ENCODE assay signal across 12 cellular contexts in the genomic region with DNA sequence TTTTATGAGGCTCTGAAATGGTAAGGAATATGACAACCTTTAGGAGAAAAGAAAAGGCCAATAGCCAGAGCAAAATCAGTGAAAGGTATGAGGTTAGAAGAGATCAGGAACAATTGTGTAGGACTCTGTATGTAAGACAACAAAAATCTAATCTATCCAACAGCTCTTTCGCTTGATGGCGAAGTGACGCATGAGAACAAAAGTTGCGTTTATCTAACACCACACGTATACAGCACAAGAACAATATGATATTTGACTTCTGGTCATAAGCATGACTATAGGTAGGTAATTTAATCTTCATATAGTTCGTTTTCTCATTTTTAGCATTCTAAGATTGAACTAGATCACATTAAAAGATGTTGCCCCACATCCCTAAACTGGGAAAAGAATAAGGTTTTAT. TPM values are rescaled to one million over a fixed set of nuclear protein-coding genes. Genes with fewer than 3 reads are reported as not detected.
A peak's percentile ranks its signal among the peaks of the same experiment; 100 is the strongest.
DNase-seq lines count a peak whose midpoint lies in the region; ATAC-seq and TF ChIP-seq lines count a peak whose summit lies in the region.
"Had no signal": no experiment of that assay in that cellular context is flagged by ENCODE, and none has a peak within 500 bp of the region (broad histone marks: within the 10 kb centered on the region; RNA-seq: fewer than 3 reads in every experiment).

No MANE protein-coding gene starts in this region.

- H3K79me2 ChIP-seq in OCI-LY1 (ENCODE audit: insufficient read depth, low read length): peaks cover 58% of the 10 kb centered on the region

- ATAC-seq in left ventricle myocardium superior: no peak
- no peak for ATAC-seq in activated naive CD8-positive, alpha-beta T cell treated with anti-CD3 and anti-CD28 coated beads, Interleukin-2, amount 50 U/mL, for 24 hours
- ATAC-seq in HG03342 (IDR thresholded peaks at IDR 0.05; ENCODE audit: unreplicated experiment): no peak

- H3K9me3 ChIP-seq in left ventricle myocardium inferior (replicated peaks): no peaks in the 10 kb centered on the region
- H3K9me3 ChIP-seq in OCI-LY1 (ENCODE audit: low read length): no peaks in the 10 kb centered on the region

- H3K36me3 ChIP-seq in left ventricle myocardium inferior: no peaks in the 10 kb centered on the region
- H3K36me3 ChIP-seq in OCI-LY1 (ENCODE audit: insufficient read depth, low read length): 0 out of 2 replicates have a peak, but pooled peaks cover 8% of the 10 kb centered on the region

- no peak for TF ChIP-seq CTCF in left ventricle myocardium inferior (IDR thresholded peaks at IDR 0.05; ENCODE audit: borderline replicate concordance)
- no peak for TF ChIP-seq CTCF in OCI-LY1 (IDR thresholded peaks at IDR 0.05; ENCODE audit: low read length)

- peak overlapping the region; percentile 77 for H3K4me2 ChIP-seq in OCI-LY1 (ENCODE audit: low read length)

- peak overlapping the region; percentile 78 for H3K4me3 Mint-ChIP-seq in activated naive CD8-positive, alpha-beta T cell treated with anti-CD3 and anti-CD28 coated beads, Interleukin-2, amount 50 U/mL, for 24 hours

- H3K27ac Mint-ChIP-seq in activated naive CD8-positive, alpha-beta T cell treated with anti-CD3 and anti-CD28 coated beads, Interleukin-2, amount 50 U/mL, for 24 hours: peak overlapping the region; percentile 86

- peak overlapping the region; percentile 85 for H3K9ac ChIP-seq in OCI-LY1 (ENCODE audit: low read length)

- H3K4me1 ChIP-seq in left ventricle myocardium inferior: no peaks in the 10 kb centered on the region
- peaks cover 61% of the 10 kb centered on the region for H3K4me1 ChIP-seq in OCI-LY1 (ENCODE audit: insufficient read depth, low read length, severe bottlenecking)

- no peaks in the 10 kb centered on the region for H4K20me1 ChIP-seq in OCI-LY1 (ENCODE audit: insufficient read depth, low read length)

- intact Hi-C loops in left ventricle myocardium inferior (cut with micrococcal nuclease): no loop called here
- intact Hi-C loops in left ventricle myocardium superior (cut with micrococcal nuclease): no loop called here

- DNase-seq in left ventricle myocardium inferior (no peak), left ventricle myocardium superior (no peak), NCI-H1694 treated with DMSO at 0.1 percent for 48 hours (lab: John Stamatoyannopoulos, UW) (no peak), islet precursor cell (no peak), inferior parietal cortex (ENCODE audit: extremely low spot score) (no peak)
- DNase-seq in activated naive CD8-positive, alpha-beta T cell treated with anti-CD3 and anti-CD28 coated beads, Interleukin-2, amount 50 U/mL, for 24 hours: no peak
- DNase-seq: NCI-H1436 treated with DMSO at 0.1 percent for 48 hours had no signal

- H3K27ac ChIP-seq in left ventricle myocardium inferior (replicated peaks) (peak overlapping the region; percentile 13), OCI-LY1 (ENCODE audit: low read depth, low read length, poor library complexity, severe bottlenecking) (peak overlapping the region; percentile 92)

- H3K9me3 Mint-ChIP-seq in activated naive CD8-positive, alpha-beta T cell treated with anti-CD3 and anti-CD28 coated beads, Interleukin-2, amount 50 U/mL, for 24 hours: no peaks in the 10 kb centered on the region

- peaks cover 51% of the 10 kb centered on the region for H3K4me1 Mint-ChIP-seq in activated naive CD8-positive, alpha-beta T cell treated with anti-CD3 and anti-CD28 coated beads, Interleukin-2, amount 50 U/mL, for 24 hours

- no peaks in the 10 kb centered on the region for H3K36me3 Mint-ChIP-seq in activated naive CD8-positive, alpha-beta T cell treated with anti-CD3 and anti-CD28 coated beads, Interleukin-2, amount 50 U/mL, for 24 hours (ENCODE audit: low read depth)

- H3F3A ChIP-seq in OCI-LY1 (ENCODE audit: insufficient read depth, low read length): 0 out of 2 replicates have a peak, but pooled peaks cover 4% of the 10 kb centered on the region

- H3K9me2 ChIP-seq in OCI-LY1 (ENCODE audit: low read depth, low read length): no peaks in the 10 kb centered on the region

- no peaks in the 10 kb centered on the region for H3K27me3 ChIP-seq in left ventricle myocardium inferior (ENCODE audit: low read depth)
- no peaks in the 10 kb centered on the region for H3K27me3 ChIP-seq in OCI-LY1 (ENCODE audit: insufficient read depth, low read length)

- H2AFZ ChIP-seq in OCI-LY1 (ENCODE audit: low read length): no peak overlapping the region

- H3K4me3 ChIP-seq in left ventricle myocardium inferior: no peak overlapping the region
- peak overlapping the region; percentile 71 for H3K4me3 ChIP-seq in OCI-LY1 (ENCODE audit: low read depth, low read length, poor library complexity, severe bottlenecking)

- no peaks in the 10 kb centered on the region for H3K27me3 Mint-ChIP-seq in activated naive CD8-positive, alpha-beta T cell treated with anti-CD3 and anti-CD28 coated beads, Interleukin-2, amount 50 U/mL, for 24 hours

RNA-seq across cellular contexts. Expression of a gene that starts 1.5 kb away (rescaled TPM):
- total RNA-seq in left ventricle myocardium inferior (not detected), left ventricle myocardium superior (not detected)
- total RNA-seq: Daoy, NCI-H460, osteoblast had no signal

RNA-seq across cellular contexts. Expression of a gene that starts 29.3 kb away (rescaled TPM):
- total RNA-seq in left ventricle myocardium inferior: 0.25 TPM
- total RNA-seq in left ventricle myocardium superior: 1.1 TPM
- total RNA-seq: NCI-H460, osteoblast had no signal
